23 cellular contexts compared by ENCODE assay signal in the genomic region with DNA sequence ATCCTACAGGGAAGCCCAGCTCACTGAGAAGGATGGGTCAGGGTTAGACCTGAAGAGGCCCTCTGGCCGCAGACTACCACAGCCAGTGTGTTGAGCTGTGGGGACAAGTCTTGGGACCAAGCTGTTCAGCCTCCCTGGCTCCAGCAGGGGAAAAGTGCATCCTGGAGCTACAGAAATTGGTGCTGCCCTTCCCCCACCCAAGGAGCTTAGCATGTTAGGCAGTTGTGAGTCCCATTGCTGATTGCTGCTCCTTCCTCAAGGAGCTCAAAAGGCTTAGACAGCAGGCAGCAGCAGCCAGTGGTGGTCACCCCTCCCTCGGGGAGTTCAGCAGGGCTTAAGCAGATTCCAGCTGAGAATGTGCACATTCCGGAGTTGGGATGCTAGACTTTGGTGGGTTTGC.
A peak's percentile ranks its signal among the peaks of the same experiment; 100 is the strongest.
DNase-seq lines count a peak whose midpoint lies in the region; FAIRE-seq and TF ChIP-seq lines count a peak whose summit lies in the region.
"Had no signal": no experiment of that assay in that cellular context is flagged by ENCODE, and none has a peak within 500 bp of the region (broad histone marks: within the 10 kb centered on the region; RNA-seq: fewer than 3 reads in every experiment).

No MANE protein-coding gene starts in this region.

- H3K27ac ChIP-seq in H1 (ENCODE audit: low read depth, low read length) (no peak overlapping the region), neural progenitor cell (no peak overlapping the region)
- H3K27ac ChIP-seq: SJSA1 had no signal

- DNase-seq in ELF-1 (ENCODE audit: low read depth, low spot score) (peak; percentile 56), NT2/D1 (ENCODE audit: low read depth, low spot score) (peak; percentile 5), H1 (ENCODE audit: low read depth in 1 of 2, low spot score in 2 of 2) (no peak), neural progenitor cell (ENCODE audit: low spot score) (peak; percentile 51), NCI-H1436 (lab: John Stamatoyannopoulos, UW) (no peak), NCI-H2171 treated with DMSO at 0.1 percent for 48 hours (lab: John Stamatoyannopoulos, UW) (no peak), iPS-NIHi11 (ENCODE audit: low spot score) (no peak)
- no peak for DNase-seq in stimulated activated naive CD4-positive, alpha-beta T cell treated with Interleukin-2 at 50 U/mL for 16 hours (lab: John Stamatoyannopoulos, UW)
- DNase-seq: 8988T; CD4-positive, CD25-positive, alpha-beta regulatory T cell; GOT3; IMR-90; KG1; MG63; NCI-H1694; NCI-H2029 treated with DMSO at 0.1 percent for 48 hours; NCI-H226; NCI-H510A; NCI-H69; PC-3 had no signal

- no peaks in the 10 kb centered on the region for H3K27me3 Mint-ChIP-seq in neural progenitor cell (ENCODE audit: insufficient read depth, low read depth)
- H3K27me3 Mint-ChIP-seq: CD4-positive, CD25-positive, alpha-beta regulatory T cell had no signal

- 84% methylated on average over 3 of the region's 3 CpGs; no CpG with 5 or more reads in 1 of the 2 experiments for WGBS in H1 (ENCODE audit: extremely low coverage in 1 of 2, insufficient coverage in 1 of 2, insufficient read length in 1 of 2, insufficient replicate concordance in 2 of 2, low coverage in 1 of 2, low lambda C conversion rate in 2 of 2, missing lambda C conversion rate in 1 of 2), 2 experiments

- H3K79me2 ChIP-seq in H1 (ENCODE audit: control insufficient read depth in 1 of 2, insufficient read depth in 2 of 2, low read length in 2 of 2) (no peaks in the 10 kb centered on the region), neural progenitor cell (ENCODE audit: low read depth) (no peaks in the 10 kb centered on the region)

- H3K36me3 ChIP-seq in NT2/D1 (ENCODE audit: insufficient read depth, insufficient read length, low read length) (no peaks in the 10 kb centered on the region), H1 (ENCODE audit: control insufficient read depth in 2 of 4, insufficient read depth in 4 of 4, low read length in 3 of 4) (no peaks in the 10 kb centered on the region), neural progenitor cell (no peaks in the 10 kb centered on the region)
- H3K36me3 ChIP-seq: MG63, SJSA1 had no signal

- CTCF ChIA-PET in H1 (lab: Charles Lee; ENCODE audit: partially characterized antibody) = interaction anchor here (0.8 to 1.2 kb wide), 2 partner anchors 50 to 77 kb away, joined by 3 to 4 read pairs; no protein-coding TSS in a partner anchor

- H4K20me1 ChIP-seq in H1 (replicated peaks in 1 of 2; ENCODE audit: control insufficient read depth in 1 of 2, insufficient read depth in 2 of 2, low read length in 2 of 2) = no peaks in the 10 kb centered on the region
- no peaks in the 10 kb centered on the region for H4K20me1 ChIP-seq in neural progenitor cell (ENCODE audit: low read depth)

- TF ChIP-seq CTCF in H1 (IDR thresholded peaks at IDR 0.05; ENCODE audit: control extremely low read depth in 1 of 3, insufficient read depth in 1 of 3, low read depth in 1 of 3, low read length in 3 of 3) (no peak), neural progenitor cell (IDR thresholded peaks at IDR 0.05) (no peak)

- no peak overlapping the region for H2BK12ac ChIP-seq in H1 (ENCODE audit: low read depth, low read length)

- H3K4me3 ChIP-seq in NT2/D1 (ENCODE audit: insufficient read length, low read depth) = no peak overlapping the region
- no peak overlapping the region for H3K4me3 ChIP-seq in H1 (ENCODE audit: extremely low read depth in 1 of 4, insufficient read depth in 2 of 4, low read depth in 3 of 4, low read length in 4 of 4)
- no peak overlapping the region for H3K4me3 ChIP-seq in neural progenitor cell
- H3K4me3 ChIP-seq: MG63, SJSA1 had no signal

- H2AK5ac ChIP-seq in H1 (ENCODE audit: low read depth, low read length) = no peak overlapping the region

- H4K5ac ChIP-seq in H1 (ENCODE audit: insufficient read length, low read depth, low read length) = no peak overlapping the region

- H3K18ac ChIP-seq in H1 (ENCODE audit: extremely low read depth, low read length) = no peak overlapping the region

- H3K9me3 ChIP-seq in NT2/D1 (ENCODE audit: insufficient read depth, low read length) (no peaks in the 10 kb centered on the region), H1 (ENCODE audit: insufficient read depth in 2 of 2, low read depth in 1 of 2, low read length in 1 of 2) (no peaks in the 10 kb centered on the region; a peak in 1 of 4 replicates), neural progenitor cell (ENCODE audit: low read depth) (no peaks in the 10 kb centered on the region)
- H3K9me3 ChIP-seq: SJSA1 had no signal

- H3K4me1 ChIP-seq in NT2/D1 (ENCODE audit: insufficient read depth, insufficient read length) (peaks cover 3% of the 10 kb centered on the region), H1 (replicated peaks in 1 of 4; ENCODE audit: control insufficient read depth in 3 of 4, insufficient read depth in 4 of 4, low read length in 3 of 4) (peaks cover 0 to 3% (median 0%) of the 10 kb centered on the region in 4 experiments; a peak in 1 of 7 replicates), neural progenitor cell (peaks cover 9% of the 10 kb centered on the region)
- H3K4me1 ChIP-seq: SJSA1 had no signal

- no peaks in the 10 kb centered on the region for H3F3A ChIP-seq in neural progenitor cell (ENCODE audit: low read depth)

- no peak for TF ChIP-seq EP300 in H1 (IDR thresholded peaks at IDR 0.05; ENCODE audit: borderline replicate concordance in 1 of 2, low read depth in 2 of 2, low read length in 2 of 2)

- H2BK5ac ChIP-seq in H1 (ENCODE audit: low read depth, low read length) = no peak overlapping the region

- H3K23ac ChIP-seq in H1 (ENCODE audit: insufficient read length) = no peak overlapping the region

- H4K91ac ChIP-seq in H1 (replicated peaks; ENCODE audit: insufficient read length, low read length) = no peak overlapping the region

- no peaks in the 10 kb centered on the region for H3K27me3 ChIP-seq in NT2/D1 (ENCODE audit: insufficient read depth, insufficient read length)
- H3K27me3 ChIP-seq in H1 (replicated peaks in 1 of 4; ENCODE audit: control insufficient read depth in 3 of 4, extremely low read depth in 1 of 4, insufficient read depth in 3 of 4, low read length in 3 of 4) = no peaks in the 10 kb centered on the region
- no peaks in the 10 kb centered on the region for H3K27me3 ChIP-seq in neural progenitor cell
- H3K27me3 ChIP-seq: MG63, SJSA1 had no signal

- no peak overlapping the region for H3K4ac ChIP-seq in H1 (replicated peaks; ENCODE audit: insufficient read length, low read depth, low read length)

- TF ChIP-seq POLR2A in H1 (IDR thresholded peaks at IDR 0.05; ENCODE audit: control extremely low read depth in 1 of 2, low read depth in 2 of 2, low read length in 2 of 2) = no peak

- H4K8ac ChIP-seq in H1 (ENCODE audit: extremely low read depth, insufficient read depth, low read length) = no peak overlapping the region; the same call in 1 of the 2 replicates

- no peak overlapping the region for H3K27ac Mint-ChIP-seq in neural progenitor cell
- H3K27ac Mint-ChIP-seq: CD4-positive, CD25-positive, alpha-beta regulatory T cell had no signal

- H3K4me2 ChIP-seq in H1 (ENCODE audit: insufficient read depth in 1 of 2, low read depth in 2 of 2, low read length in 2 of 2) = no peak overlapping the region
- H3K4me2 ChIP-seq in neural progenitor cell = peak overlapping the region; percentile 13

- H2BK120ac ChIP-seq in H1 (replicated peaks; ENCODE audit: low read depth, low read length) = no peak overlapping the region

- H3K4me3 Mint-ChIP-seq in neural progenitor cell = no peak overlapping the region

- no peaks in the 10 kb centered on the region for H3K23me2 ChIP-seq in H1 (ENCODE audit: low read depth, low read length)

- no peaks in the 10 kb centered on the region for H3K79me1 ChIP-seq in H1 (ENCODE audit: low read depth, low read length)

- no peak overlapping the region for H3K14ac ChIP-seq in H1 (ENCODE audit: insufficient read length)

- peaks cover 6% of the 10 kb centered on the region for H3K9me3 Mint-ChIP-seq in neural progenitor cell

- no peak overlapping the region for H3K56ac ChIP-seq in H1 (replicated peaks; ENCODE audit: insufficient read length, low read depth, low read length)

- no peak for TF ChIP-seq RAD21 in H1 (IDR thresholded peaks at IDR 0.05 in 1 of 2, conservative IDR thresholded peaks at IDR 0.05 in 1 of 2; ENCODE audit: low read depth in 2 of 2, low read length in 2 of 2)

- POLR2A ChIA-PET in H1 (lab: Charles Lee; ENCODE audit: partially characterized antibody) = no interaction called here

- H3K4me1 Mint-ChIP-seq in neural progenitor cell = no peaks in the 10 kb centered on the region
- H3K4me1 Mint-ChIP-seq: CD4-positive, CD25-positive, alpha-beta regulatory T cell had no signal

- H2BK15ac ChIP-seq in H1 (ENCODE audit: low read length) = no peak overlapping the region

- no peaks in the 10 kb centered on the region for H3K36me3 Mint-ChIP-seq in neural progenitor cell
- H3K36me3 Mint-ChIP-seq: CD4-positive, CD25-positive, alpha-beta regulatory T cell had no signal

- H3K9ac ChIP-seq in NT2/D1 (ENCODE audit: insufficient read length, low read depth) = no peak overlapping the region
- H3K9ac ChIP-seq in H1 (replicated peaks in 1 of 4; ENCODE audit: extremely low read depth in 1 of 4, low read depth in 3 of 4, low read length in 3 of 4) = no peak overlapping the region
- H3K9ac ChIP-seq in neural progenitor cell = no peak overlapping the region

- FAIRE-seq in H1 (lab: Jason Lieb, UNC) = no peak
- FAIRE-seq: D721Med, GM18507 had no signal

- H2BK20ac ChIP-seq in H1 (ENCODE audit: low read length) = no peak overlapping the region

- peak overlapping the region; percentile 70; the same call in 1 of the 2 replicates for H2AFZ ChIP-seq in H1 (ENCODE audit: low read length)
- peak overlapping the region; percentile 39 for H2AFZ ChIP-seq in neural progenitor cell (replicated peaks)

TF ChIP-seq in H1, 55 proteins besides CTCF, POLR2A, EP300 and RAD21:
- TF ChIP-seq TBP (IDR thresholded peaks at IDR 0.05; ENCODE audit: low read depth, low read length) = no peak
- TF ChIP-seq KDM1A (IDR thresholded peaks at IDR 0.05; ENCODE audit: borderline replicate concordance, low read length) = no peak
- TF ChIP-seq SRF (IDR thresholded peaks at IDR 0.05; ENCODE audit: low read depth, low read length) = no peak
- TF ChIP-seq CHD2 (IDR thresholded peaks at IDR 0.05; ENCODE audit: low read length) = no peak
- TF ChIP-seq TAF7 (optimal IDR thresholded peaks at IDR 0.05; ENCODE audit: borderline replicate concordance, low read depth, low read length) = no peak
TF ChIP-seq in H1: peak in this region for 0.

Comparison
In these comparisons a context has a peak if more than half of its experiments do, and no peak if none do; other contexts are left out.
1. DNase-seq: peak in ELF-1 (single experiment), NT2/D1 (single experiment) and neural progenitor cell (single experiment); none in H1 (0 of 2), stimulated activated naive CD4-positive, alpha-beta T cell treated with Interleukin-2 at 50 U/mL for 16 hours (single experiment), NCI-H1436 (single experiment), NCI-H2171 treated with DMSO at 0.1 percent for 48 hours (single experiment) and iPS-NIHi11 (single experiment).